In genomic region chr6:44179072-44179536, GRCh38 we compare ENCODE assay signal across 1 cellular context.
TF ChIP-seq lines count a peak whose summit lies in the region.

No MANE protein-coding gene starts in this region.

TF ChIP-seq in IMR-90, 13 proteins besides CTCF, POLR2A, EP300 and RAD21:
- no peak for TF ChIP-seq BHLHE40 (IDR thresholded peaks at IDR 0.05; ENCODE audit: low read depth, low read length)
- TF ChIP-seq CEBPB (IDR thresholded peaks at IDR 0.05; ENCODE audit: low read depth, low read length) = no peak
- TF ChIP-seq RCOR1 (IDR thresholded peaks at IDR 0.05; ENCODE audit: insufficient replicate concordance, low read length) = no peak
- no peak for TF ChIP-seq MAFK (IDR thresholded peaks at IDR 0.05; ENCODE audit: low read depth, low read length)
- no peak for TF ChIP-seq FOS (IDR thresholded peaks at IDR 0.05; ENCODE audit: low read depth, low read length)
